32 cellular contexts compared by ENCODE assay signal in genomic region chr12:108607981-108608600, GRCh38. TPM values are rescaled to one million over a fixed set of nuclear protein-coding genes. Genes with fewer than 3 reads are reported as not detected.
"Had no signal": no experiment of that assay in that cellular context is flagged by ENCODE, and none has a peak within 500 bp of the region (broad histone marks: within the 10 kb centered on the region; RNA-seq: fewer than 3 reads in every experiment).

No MANE protein-coding gene starts in this region.

- ATAC-seq: activated CD4-positive, CD25-positive, alpha-beta regulatory T cell treated with anti-CD3 and anti-CD28 coated beads, Interleukin-2, amount 50 U/mL, for 24 hours; activated T-cell treated with anti-CD3 and anti-CD28 coated beads, Interleukin-2, amount 50 U/mL, for 4 hours; activated T-helper 17 cell treated with anti-CD3 and anti-CD28 coated beads, Interleukin-2, amount 50 U/mL, for 72 hours; effector memory CD8-positive, alpha-beta T cell; esophagus mucosa; left colon; naive thymus-derived CD8-positive, alpha-beta T cell; sciatic nerve; stimulated activated effector memory CD8-positive, alpha-beta T cell treated with anti-CD3 and anti-CD28 coated beads, Interleukin-12 subunit alpha, Interleukin-12 subunit beta, amount 100 ng/mL, for 72 hours had no signal

- H3K4me3 ChIP-seq: ovary, prostate gland, skin epidermis, stomach, tibial artery had no signal

- H3K36me3 Mint-ChIP-seq: activated CD4-positive, alpha-beta memory T cell treated with anti-CD3 and anti-CD28 coated beads for 36 hours; naive thymus-derived CD8-positive, alpha-beta T cell had no signal

- H3K9me3 Mint-ChIP-seq: activated CD4-positive, alpha-beta memory T cell treated with anti-CD3 and anti-CD28 coated beads for 36 hours; activated T-cell treated with anti-CD3 and anti-CD28 coated beads, Interleukin-2, amount 50 U/mL, for 4 hours; activated T-helper 17 cell treated with anti-CD3 and anti-CD28 coated beads, Interleukin-2, amount 50 U/mL, for 72 hours; effector memory CD8-positive, alpha-beta T cell; naive thymus-derived CD8-positive, alpha-beta T cell; stimulated activated effector memory CD8-positive, alpha-beta T cell treated with anti-CD3 and anti-CD28 coated beads, Interleukin-12 subunit alpha, Interleukin-12 subunit beta, amount 100 ng/mL, for 72 hours had no signal

- H3K4me1 ChIP-seq: prostate gland had no signal

- H3K4me3 Mint-ChIP-seq: activated CD4-positive, alpha-beta memory T cell treated with anti-CD3 and anti-CD28 coated beads for 36 hours; activated T-cell treated with anti-CD3 and anti-CD28 coated beads, Interleukin-2, amount 50 U/mL, for 4 hours; activated T-helper 17 cell treated with anti-CD3 and anti-CD28 coated beads, Interleukin-2, amount 50 U/mL, for 72 hours; effector memory CD8-positive, alpha-beta T cell; naive thymus-derived CD8-positive, alpha-beta T cell; stimulated activated effector memory CD8-positive, alpha-beta T cell treated with anti-CD3 and anti-CD28 coated beads, Interleukin-12 subunit alpha, Interleukin-12 subunit beta, amount 100 ng/mL, for 72 hours; T-helper 1 cell treated with Interleukin-12 subunit alpha and Interleukin-12 subunit beta and Interleukin-4 antibody, amounts not matched to agents 30 μg/mL and 1 μg/mL, for 36 hours had no signal

- H3K9me3 ChIP-seq: neutrophil, ovary, prostate gland, stomach, tibial artery had no signal

- H3K27ac ChIP-seq: neutrophil, ovary, prostate gland, skin epidermis, stomach, tibial artery, WERI-Rb-1 had no signal

- H3K27me3 ChIP-seq: ovary had no signal

- H3K27me3 Mint-ChIP-seq: activated T-helper 17 cell treated with anti-CD3 and anti-CD28 coated beads, Interleukin-2, amount 50 U/mL, for 72 hours; effector memory CD8-positive, alpha-beta T cell; naive thymus-derived CD8-positive, alpha-beta T cell had no signal

- H3K27ac Mint-ChIP-seq: activated CD4-positive, alpha-beta memory T cell treated with anti-CD3 and anti-CD28 coated beads for 36 hours; activated T-helper 17 cell treated with anti-CD3 and anti-CD28 coated beads, Interleukin-2, amount 50 U/mL, for 72 hours; T-helper 1 cell treated with Interleukin-12 subunit alpha and Interleukin-12 subunit beta and Interleukin-4 antibody, amounts not matched to agents 30 μg/mL and 1 μg/mL, for 36 hours had no signal

- H3K36me3 ChIP-seq: neutrophil, ovary, prostate gland, stomach, tibial artery, WERI-Rb-1 had no signal

- DNase-seq: activated CD4-positive, alpha-beta memory T cell treated with anti-CD3 and anti-CD28 coated beads for 36 hours; activated CD4-positive, alpha-beta T cell treated with anti-CD3 and anti-CD28 coated beads for 48 hours; activated gamma-delta T cell treated with Interleukin-2 at 50 U/mL for 16 hours; activated naive CD4-positive, alpha-beta T cell treated with anti-CD3 and anti-CD28 coated beads, Interleukin-2, amount 50 U/mL, for 16 hours; activated T-cell treated with anti-CD3 and anti-CD28 coated beads, Interleukin-2, amount 50 U/mL, for 4 hours; amygdala; caudate nucleus; cortex of kidney; effector memory CD8-positive, alpha-beta T cell; foreskin fibroblast; head of caudate nucleus; hippocampal formation; left colon; naive thymus-derived CD8-positive, alpha-beta T cell; ovary; retina; stimulated activated CD4-positive, alpha-beta T cell treated with anti-CD3 and anti-CD28 coated beads, Interleukin-12 subunit alpha, Interleukin-12 subunit beta, amount 100 ng/mL, for 4 hours; stimulated activated CD4-positive, alpha-beta T cell treated with anti-CD3 and anti-CD28 coated beads, Interleukin-4, amount 100 ng/mL, for 24 hours; stomach; T-helper 9 cell; tibial artery; WERI-Rb-1 had no signal

RNA-seq across cellular contexts. Expression of gene TMEM119, which starts 10.2 kb away (rescaled TPM):
- polyA plus RNA-seq: keratinocyte had no signal
